In the genomic region with DNA sequence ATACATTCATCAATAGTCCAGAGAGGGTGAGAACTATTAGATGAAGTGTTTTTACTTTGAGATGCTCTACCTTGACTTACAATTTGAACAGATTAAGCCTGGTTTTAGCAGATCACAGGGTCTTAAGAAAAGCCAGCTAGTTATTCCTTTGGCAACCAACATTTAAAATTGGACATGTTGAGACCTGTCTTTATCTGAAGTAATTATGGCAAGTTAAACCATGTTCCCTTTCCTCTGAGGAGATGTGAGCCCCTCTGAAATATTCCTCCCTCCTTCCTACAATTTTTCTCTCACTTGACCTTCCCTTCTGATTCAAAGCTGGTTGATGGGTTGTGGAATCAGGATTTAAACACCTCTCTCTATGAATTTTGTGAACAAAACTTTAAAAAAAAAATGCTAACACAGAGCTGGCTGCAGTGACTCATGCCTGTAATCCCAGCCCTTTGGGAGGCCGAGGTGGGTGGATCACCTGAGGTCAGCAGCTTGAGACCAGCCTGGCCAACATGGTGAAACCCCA, we compare ENCODE assay signal across 19 cellular contexts.
"Had no signal": no experiment of that assay in that cellular context is flagged by ENCODE, and none has a peak within 500 bp of the region (broad histone marks: within the 10 kb centered on the region; RNA-seq: fewer than 3 reads in every experiment).

No MANE protein-coding gene starts in this region.

- H3K4me3 Mint-ChIP-seq: activated B cell treated with CpG ODN at 0.5 μM for 24 hours; activated CD8-positive, alpha-beta T cell treated with anti-CD3 and anti-CD28 coated beads, Interleukin-2, amount 10 ng/mL, durations not matched to agents 7 days and 5 days; activated T-cell treated with anti-CD3 and anti-CD28 coated beads, Interleukin-2, amount 50 U/mL, for 72 hours; effector memory CD8-positive, alpha-beta T cell; neural progenitor cell; T-helper 1 cell treated with Interleukin-12 subunit alpha and Interleukin-12 subunit beta and Interleukin-4 antibody, amounts not matched to agents 30 μg/mL and 1 μg/mL, for 36 hours had no signal

- H3K27me3 ChIP-seq: neural progenitor cell, ovary, stomach, testis, upper lobe of left lung had no signal

- H3K36me3 ChIP-seq: ovary, upper lobe of left lung had no signal

- H3K4me2 ChIP-seq: neural progenitor cell had no signal

- H3K27ac ChIP-seq: neural progenitor cell, ovary, stomach, testis, upper lobe of left lung had no signal

- H3K9ac ChIP-seq: neural progenitor cell had no signal

- H3K4me1 Mint-ChIP-seq: activated B cell treated with CpG ODN at 0.5 μM for 24 hours, neural progenitor cell had no signal

- H3K27ac Mint-ChIP-seq: activated B cell treated with CpG ODN at 0.5 μM for 24 hours; activated CD8-positive, alpha-beta T cell treated with anti-CD3 and anti-CD28 coated beads, Interleukin-2, amount 10 ng/mL, durations not matched to agents 7 days and 5 days; activated naive CD4-positive, alpha-beta T cell treated with anti-CD3 and anti-CD28 coated beads, Interleukin-2, amount 50 U/mL, for 72 hours; activated T-cell treated with anti-CD3 and anti-CD28 coated beads, Interleukin-2, amount 50 U/mL, for 72 hours; effector memory CD8-positive, alpha-beta T cell; neural progenitor cell; T-helper 1 cell treated with Interleukin-12 subunit alpha and Interleukin-12 subunit beta and Interleukin-4 antibody, amounts not matched to agents 30 μg/mL and 1 μg/mL, for 36 hours had no signal

- H3K4me3 ChIP-seq: neural progenitor cell, ovary, stomach, testis, upper lobe of left lung had no signal

- H3K9me3 ChIP-seq: ovary, testis had no signal

- H2AFZ ChIP-seq: neural progenitor cell had no signal

- DNase-seq: activated B cell treated with CpG ODN at 0.5 μM for 24 hours; activated CD4-positive, alpha-beta T cell treated with anti-CD3 and anti-CD28 coated beads for 48 hours; activated CD8-positive, alpha-beta memory T cell treated with anti-CD3 and anti-CD28 coated beads, Interleukin-2, amount 50 U/mL, for 4 hours; activated CD8-positive, alpha-beta T cell treated with anti-CD3 and anti-CD28 coated beads, Interleukin-2, amount 10 ng/mL, durations not matched to agents 7 days and 5 days; activated gamma-delta T cell; activated T-cell treated with anti-CD3 and anti-CD28 coated beads, Interleukin-2, amount 50 U/mL, for 72 hours; amygdala; dermis blood vessel endothelial cell; effector memory CD8-positive, alpha-beta T cell; islet precursor cell; ovary; stomach; testis; upper lobe of left lung had no signal

- H3K27me3 Mint-ChIP-seq: activated B cell treated with CpG ODN at 0.5 μM for 24 hours had no signal

- ATAC-seq: activated CD8-positive, alpha-beta T cell treated with anti-CD3 and anti-CD28 coated beads, Interleukin-2, amount 10 ng/mL, durations not matched to agents 7 days and 5 days; activated naive CD4-positive, alpha-beta T cell treated with anti-CD3 and anti-CD28 coated beads, Interleukin-2, amount 50 U/mL, for 72 hours; activated T-cell treated with anti-CD3 and anti-CD28 coated beads, Interleukin-2, amount 50 U/mL, for 72 hours; effector memory CD8-positive, alpha-beta T cell; left lobe of liver; sciatic nerve had no signal

- H3K4me1 ChIP-seq: stomach, testis, upper lobe of left lung had no signal
